In the genomic region with DNA sequence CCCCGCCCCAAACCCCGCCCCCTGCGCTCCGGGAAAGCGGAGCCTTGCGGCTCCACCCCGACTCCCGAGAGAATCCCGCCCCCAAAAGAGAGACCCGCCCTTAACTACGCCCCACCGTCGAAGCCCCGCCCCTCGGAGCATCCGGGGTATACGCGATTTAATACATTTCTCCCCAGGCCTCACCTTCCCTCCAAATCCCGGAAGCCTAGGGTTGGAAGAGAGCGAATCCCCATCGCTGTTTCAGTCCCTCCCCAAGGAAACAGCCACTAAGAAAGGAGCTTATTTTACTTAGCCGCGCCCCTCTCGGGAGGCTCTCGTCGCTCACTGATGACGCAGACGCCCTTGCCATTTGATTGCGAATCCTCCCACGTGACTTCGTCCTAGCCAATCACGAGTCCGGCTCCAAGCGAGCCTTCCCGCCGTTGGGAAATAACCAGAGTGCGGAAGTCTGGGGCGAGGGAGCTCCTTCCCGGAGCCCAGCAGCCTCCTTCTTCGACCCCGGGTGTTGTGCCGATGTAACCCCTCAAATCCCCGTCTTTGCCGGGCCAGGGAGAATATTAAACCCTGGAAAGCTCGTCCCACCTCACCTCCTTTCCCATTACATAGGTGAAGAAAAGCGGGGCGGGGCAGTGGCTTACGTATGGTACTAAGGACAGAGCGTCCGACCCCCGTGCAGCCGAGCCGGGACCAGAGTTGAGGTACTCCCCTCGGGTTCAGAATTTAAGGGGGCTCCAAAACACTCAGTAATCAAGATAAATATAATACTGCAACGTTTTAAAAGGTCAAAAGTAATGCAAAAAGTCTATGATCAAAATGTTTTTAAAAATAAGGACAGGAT, we compare ENCODE assay signal across 8 cellular contexts. TPM values are rescaled to one million over a fixed set of nuclear protein-coding genes. Genes with fewer than 3 reads are reported as not detected.
DNase-seq lines count a peak whose midpoint lies in the region; ATAC-seq and TF ChIP-seq lines count a peak whose summit lies in the region.

No MANE protein-coding gene starts in this region.

- TF ChIP-seq POLR2A in erythroblast (IDR thresholded peaks at IDR 0.05; ENCODE audit: low read length): peak; percentile 98

- ATAC-seq in GM21717 (IDR thresholded peaks at IDR 0.05; ENCODE audit: unreplicated experiment) (peak; percentile 85), PC-3 (peak; percentile 92)

- TF ChIP-seq CTCF in PC-3 (conservative IDR thresholded peaks at IDR 0.05; ENCODE audit: low read depth, low read length): no peak

- intact Hi-C loops in PC-3 (cut with micrococcal nuclease): no loop called here

- H4K20me1 ChIP-seq in PC-3 (ENCODE audit: low read length): no peaks in the 10 kb centered on the region

- peak overlapping the region; percentile 91 for H3K9ac ChIP-seq in PC-3 (ENCODE audit: low read length)

- DNase-seq in DMS53 (lab: John Stamatoyannopoulos, UW) (peak; percentile 100), PC-3 (peak; percentile 100), erythroblast (lab: John Stamatoyannopoulos, UW) (peak; percentile 100), mucosa of gallbladder (ENCODE audit: low spot score) (peak; percentile 100)
- peak; percentile 100 for DNase-seq in Jurkat, Clone E6-1 (ENCODE audit: low read depth, low spot score)
- DNase-seq in activated T-cell treated with anti-CD3 and anti-CD28 coated beads, Interleukin-2, amount 50 U/mL, for 24 hours: peak; percentile 99
- peak; percentile 98 for DNase-seq in stimulated activated CD8-positive, alpha-beta memory T cell treated with anti-CD3 and anti-CD28 coated beads, Interleukin-4, amount 100 ng/mL, for 24 hours (ENCODE audit: low read depth)

- CTCF ChIA-PET in PC-3 (lab: Charles Lee): interaction anchor here (0.5 to 1.3 kb wide), 9 partner anchors 9 to 328 kb away, joined by 3 to 10 read pairs (median 3); no protein-coding TSS in a partner anchor

- 0 out of 2 replicates have a peak, but pooled peaks cover 3% of the 10 kb centered on the region for H3K79me2 ChIP-seq in PC-3 (ENCODE audit: low read length)

- no peaks in the 10 kb centered on the region for H3K27me3 Mint-ChIP-seq in activated T-cell treated with anti-CD3 and anti-CD28 coated beads, Interleukin-2, amount 50 U/mL, for 24 hours

- H3K4me1 Mint-ChIP-seq in activated T-cell treated with anti-CD3 and anti-CD28 coated beads, Interleukin-2, amount 50 U/mL, for 24 hours (ENCODE audit: low read depth): peaks cover 30% of the 10 kb centered on the region

- H3K27me3 ChIP-seq in PC-3 (ENCODE audit: low read length): no peaks in the 10 kb centered on the region

- peak overlapping the region; percentile 54 for H3K27ac ChIP-seq in PC-3 (ENCODE audit: low read length)

- no peaks in the 10 kb centered on the region for H3K9me3 Mint-ChIP-seq in activated T-cell treated with anti-CD3 and anti-CD28 coated beads, Interleukin-2, amount 50 U/mL, for 24 hours

- H3K4me3 Mint-ChIP-seq in activated T-cell treated with anti-CD3 and anti-CD28 coated beads, Interleukin-2, amount 50 U/mL, for 24 hours: peak overlapping the region; percentile 81

- peak overlapping the region; percentile 82 for H3K4me3 ChIP-seq in Jurkat, Clone E6-1 (ENCODE audit: low read length)
- H3K4me3 ChIP-seq in PC-3 (ENCODE audit: low read length): peak overlapping the region; percentile 97

- peaks cover 7% of the 10 kb centered on the region for H3K36me3 Mint-ChIP-seq in activated T-cell treated with anti-CD3 and anti-CD28 coated beads, Interleukin-2, amount 50 U/mL, for 24 hours (ENCODE audit: low read depth)

- BruUV-seq in PC-3 (replicated peaks; lab: Mats Ljungman, UMichigan): TSS peak; percentile 99

- H3K4me1 ChIP-seq in PC-3 (ENCODE audit: insufficient read depth, low read length): peaks cover 19% of the 10 kb centered on the region

- POLR2A ChIA-PET in PC-3 (lab: Charles Lee; ENCODE audit: unreplicated experiment): interaction anchor here (0.5 to 1.0 kb wide), 18 partner anchors 9 to 1511 kb away, joined by 3 to 46 read pairs (median 4); partner anchors contain the start of genes GRIN2C and SLC25A19

- peak overlapping the region; percentile 96 for H3K27ac Mint-ChIP-seq in activated T-cell treated with anti-CD3 and anti-CD28 coated beads, Interleukin-2, amount 50 U/mL, for 24 hours

- H3K9me3 ChIP-seq in PC-3 (ENCODE audit: low read length): no peaks in the 10 kb centered on the region

- no peaks in the 10 kb centered on the region for H3K9me2 ChIP-seq in PC-3 (replicated peaks; ENCODE audit: low read length)

- no peaks in the 10 kb centered on the region for H3F3A ChIP-seq in PC-3 (ENCODE audit: low read length, unreplicated experiment)

- peak overlapping the region; percentile 85 for H2AFZ ChIP-seq in PC-3 (ENCODE audit: low read length)

- no peaks in the 10 kb centered on the region for H3K36me3 ChIP-seq in PC-3 (ENCODE audit: low read depth, low read length)

- H3K4me2 ChIP-seq in PC-3 (ENCODE audit: low read length): peak overlapping the region; percentile 100

RNA-seq across cellular contexts. Expression of gene FDXR, which starts 0.5 kb away (rescaled TPM):
- polyA plus RNA-seq in Jurkat, Clone E6-1 (2012; ENCODE audit: insufficient read depth, insufficient read length): 15.1 TPM
- total RNA-seq in PC-3 (2014; rRNA removed): 28.1 and 44.5 TPM in 2 replicates
- total RNA-seq in mucosa of gallbladder: 9.3 TPM

RNA-seq across cellular contexts. Expression of gene GRIN2C, which starts 13.6 kb away (rescaled TPM):
- polyA plus RNA-seq in Jurkat, Clone E6-1 (2012; ENCODE audit: insufficient read depth, insufficient read length): 0.60 TPM
- total RNA-seq in PC-3 (2014; rRNA removed) (0.04 TPM in 1 of 2 replicates, not detected in the other), mucosa of gallbladder (0.43 TPM)

RNA-seq across cellular contexts. Expression of gene FADS6, which starts 20.2 kb away (rescaled TPM):
- not detected for polyA plus RNA-seq in Jurkat, Clone E6-1 (2012; ENCODE audit: insufficient read depth, insufficient read length)
- total RNA-seq in PC-3 (2014; rRNA removed): not detected in 2 replicates
- 0.12 TPM for total RNA-seq in mucosa of gallbladder

RNA-seq across cellular contexts. Expression of gene USH1G, which starts 49.8 kb away (rescaled TPM):
- polyA plus RNA-seq in Jurkat, Clone E6-1 (2012; ENCODE audit: insufficient read depth, insufficient read length): not detected
- total RNA-seq in PC-3 (2014; rRNA removed) (0.04 TPM in 1 of 2 replicates, not detected in the other), mucosa of gallbladder (0.09 TPM)

RNA-seq across cellular contexts. Expression of gene OTOP2, which starts 50.8 kb away (rescaled TPM):
- polyA plus RNA-seq in Jurkat, Clone E6-1 (2012; ENCODE audit: insufficient read depth, insufficient read length): not detected
- total RNA-seq in PC-3 (2014; rRNA removed): not detected in 2 replicates
- not detected for total RNA-seq in mucosa of gallbladder

Comparison
In these comparisons a context has a peak if more than half of its experiments do, and no peak if none do; other contexts are left out.
1. Peak in every context shown above with its lines: DNase-seq, ATAC-seq, H3K4me3 ChIP-seq and H3K27ac ChIP-seq.